18 cellular contexts compared by ENCODE assay signal in genomic region chr10:89873047-89873446, GRCh38.
DNase-seq lines count a peak whose midpoint lies in the region; ATAC-seq and TF ChIP-seq lines count a peak whose summit lies in the region.
"Had no signal": no experiment of that assay in that cellular context is flagged by ENCODE, and none has a peak within 500 bp of the region (broad histone marks: within the 10 kb centered on the region; RNA-seq: fewer than 3 reads in every experiment).

No MANE protein-coding gene starts in this region.

- no peak overlapping the region for H3K27ac ChIP-seq in heart right ventricle
- H3K27ac ChIP-seq: coronary artery, stomach had no signal

- 84 to 86% methylated on average over 4 of the region's 4 CpGs for WGBS in heart right ventricle, 2 donors

- peaks cover 0 to 9% (median 0%) of the 10 kb centered on the region in 9 donors for H3K4me1 ChIP-seq in heart right ventricle
- H3K4me1 ChIP-seq: stomach had no signal

- H3K27me3 ChIP-seq in heart right ventricle, result peaks cover 0 to 3% (median 0%) of the 10 kb centered on the region in 7 donors
- H3K27me3 ChIP-seq: stomach had no signal

- peak; percentile 90 for ATAC-seq in GM18511 (IDR thresholded peaks at IDR 0.05; ENCODE audit: unreplicated experiment)
- ATAC-seq in GM19468 (IDR thresholded peaks at IDR 0.05; ENCODE audit: extremely low read depth, unreplicated experiment), result peak; percentile 40
- peak; percentile 94 for ATAC-seq in HG02852 (IDR thresholded peaks at IDR 0.05; ENCODE audit: unreplicated experiment)
- ATAC-seq in HG03442 (IDR thresholded peaks at IDR 0.05; ENCODE audit: unreplicated experiment), result peak; percentile 95
- no peak for ATAC-seq in heart right ventricle
- ATAC-seq: activated T-cell treated with anti-CD3 and anti-CD28 coated beads, Interleukin-2, amount 50 U/mL, for 4 hours; esophagus mucosa; sciatic nerve had no signal

- intact Hi-C loops in heart right ventricle (cut with DNase I), result no loop called here

- DNase-seq in superior temporal gyrus (ENCODE audit: extremely low spot score) (no peak), NCI-H2227 (lab: John Stamatoyannopoulos, UW; ENCODE audit: unreplicated experiment) (no peak), retina (no peak), heart right ventricle (no peak)
- DNase-seq: activated CD4-positive, CD25-positive, alpha-beta regulatory T cell treated with anti-CD3 and anti-CD28 coated beads, Interleukin-2, amount 50 U/mL, for 72 hours; activated T-cell treated with anti-CD3 and anti-CD28 coated beads, Interleukin-2, amount 50 U/mL, for 4 hours; DMS 273 treated with DMSO at 0.1 percent for 48 hours; H9; NCI-H226; OCI-M1; stomach had no signal

- peaks cover 0 to 9% (median 0%) of the 10 kb centered on the region in 11 donors for H3K9me3 ChIP-seq in heart right ventricle
- H3K9me3 ChIP-seq: stomach had no signal

- H3K36me3 ChIP-seq in heart right ventricle, result no peaks in the 10 kb centered on the region
- H3K36me3 ChIP-seq: stomach had no signal

- no peak overlapping the region for H3K4me3 ChIP-seq in heart right ventricle
- H3K4me3 ChIP-seq: coronary artery, stomach had no signal

- TF ChIP-seq CTCF in heart right ventricle (IDR thresholded peaks at IDR 0.05), result no peak

Comparison
In these comparisons a context has a peak if more than half of its experiments do, and no peak if none do; other contexts are left out.
1. ATAC-seq: peak in GM18511 (single experiment), GM19468 (single experiment), HG02852 (single experiment) and HG03442 (single experiment); none in heart right ventricle (0 of 8).